In genomic region chr1:58881471-58881994, GRCh38 we compare ENCODE assay signal across 1 cellular context.
TF ChIP-seq lines count a peak whose summit lies in the region.

No MANE protein-coding gene starts in this region.

TF ChIP-seq in K562, 482 proteins besides CTCF, POLR2A, EP300 and RAD21 (continued from another document and continues in another):
- TF ChIP-seq ATF4 (CRISPR knock-in tag; IDR thresholded peaks at IDR 0.05) (no peak), PTBP1 (IDR thresholded peaks at IDR 0.05; ENCODE audit: low read depth, low read length) (no peak), RBFOX2 (IDR thresholded peaks at IDR 0.05; ENCODE audit: low read depth, low read length) (peak; percentile 56), BHLHE40 (IDR thresholded peaks at IDR 0.05; ENCODE audit: low read length) (peak; percentile 9; the same call in 1 of the 2 replicates), MTA1 (IDR thresholded peaks at IDR 0.05; ENCODE audit: borderline replicate concordance) (peak; percentile 75), MYC (IDR thresholded peaks at IDR 0.05; ENCODE audit: low read depth, low read length) (peak; percentile 32; the same call in 1 of the 2 replicates), MYC (CRISPR knock-in tag; IDR thresholded peaks at IDR 0.05; ENCODE audit: borderline replicate concordance, low read depth) (no peak), NEUROD1 (IDR thresholded peaks at IDR 0.05; ENCODE audit: borderline replicate concordance, low read depth, low read length, partially characterized antibody) (peak; percentile 29), ASH1L (IDR thresholded peaks at IDR 0.05; ENCODE audit: borderline replicate concordance, low read depth, partially characterized antibody) (no peak), ZFP30 (CRISPR knock-in tag; IDR thresholded peaks at IDR 0.05; ENCODE audit: borderline replicate concordance) (no peak), ZNF431 (CRISPR knock-in tag; IDR thresholded peaks at IDR 0.05) (no peak), SMC3 (conservative IDR thresholded peaks at IDR 0.05; ENCODE audit: insufficient read depth, low read depth, low read length) (no peak), RBM34 (IDR thresholded peaks at IDR 0.05; ENCODE audit: borderline replicate concordance, insufficient read depth, low read length) (no peak), CTBP1 (IDR thresholded peaks at IDR 0.05; ENCODE audit: borderline replicate concordance) (peak; percentile 89), ARID2 (IDR thresholded peaks at IDR 0.05) (no peak), CREBBP (IDR thresholded peaks at IDR 0.05; ENCODE audit: low read depth, low read length) (no peak), TARDBP (IDR thresholded peaks at IDR 0.05) (no peak), SMAD1 (IDR thresholded peaks at IDR 0.05; ENCODE audit: low read depth, low read length, partially characterized antibody) (no peak), MAFK (IDR thresholded peaks at IDR 0.05; ENCODE audit: low read length) (peak; percentile 94), RAD51 (IDR thresholded peaks at IDR 0.05; ENCODE audit: borderline replicate concordance, low read depth) (0 out of 2 replicates have a peak, but pooled peaks have one; percentile 13), CEBPG (CRISPR knock-in tag; IDR thresholded peaks at IDR 0.05) (peak; percentile 96), CEBPG (tag; conservative IDR thresholded peaks at IDR 0.05 in 1 of 2, IDR thresholded peaks at IDR 0.05 in 1 of 2) (peak; percentile 92), NUFIP1 (IDR thresholded peaks at IDR 0.05; ENCODE audit: partially characterized antibody) (peak; percentile 21), FIP1L1 (IDR thresholded peaks at IDR 0.05; ENCODE audit: low read depth, low read length, poor library complexity, severe bottlenecking) (no peak), JUNB (CRISPR knock-in tag; conservative IDR thresholded peaks at IDR 0.05) (no peak), MGA (IDR thresholded peaks at IDR 0.05) (peak; percentile 19; the same call in 1 of the 2 replicates), ZEB2 (IDR thresholded peaks at IDR 0.05) (peak; percentile 93; the same call in 1 of the 2 replicates), ZBTB34 (CRISPR knock-in tag; IDR thresholded peaks at IDR 0.05) (peak; percentile 76), CSDE1 (IDR thresholded peaks at IDR 0.05) (no peak), POLR2AphosphoS2 (IDR thresholded peaks at IDR 0.05; ENCODE audit: low read length) (no peak), E2F6 (IDR thresholded peaks at IDR 0.05; ENCODE audit: borderline replicate concordance in 1 of 2, extremely low read depth in 1 of 2, insufficient read depth in 1 of 2, insufficient read length in 1 of 2, low read depth in 1 of 2, low read length in 1 of 2, poor library complexity in 1 of 2, severe bottlenecking in 1 of 2) (peak in 1 of 2 experiments; percentile 21), PHF21A (IDR thresholded peaks at IDR 0.05; ENCODE audit: borderline replicate concordance, low read depth) (0 out of 2 replicates have a peak, but pooled peaks have one; percentile 51), RBM17 (IDR thresholded peaks at IDR 0.05; ENCODE audit: borderline replicate concordance, low read depth, low read length) (no peak), FOSL1 (tag; conservative IDR thresholded peaks at IDR 0.05) (peak; percentile 93), THAP12 (CRISPR knock-in tag; IDR thresholded peaks at IDR 0.05) (no peak), NKRF (IDR thresholded peaks at IDR 0.05; ENCODE audit: borderline replicate concordance) (no peak), CBX3 (IDR thresholded peaks at IDR 0.05; ENCODE audit: borderline replicate concordance in 1 of 2, low read length in 2 of 2) (peak in 1 of 2 experiments; percentile 79; a peak in 2 of 3 replicates), ZNF239 (CRISPR knock-in tag; IDR thresholded peaks at IDR 0.05) (no peak)
